Comparison of ENCODE assay signal across 4 cellular contexts in the genomic region with DNA sequence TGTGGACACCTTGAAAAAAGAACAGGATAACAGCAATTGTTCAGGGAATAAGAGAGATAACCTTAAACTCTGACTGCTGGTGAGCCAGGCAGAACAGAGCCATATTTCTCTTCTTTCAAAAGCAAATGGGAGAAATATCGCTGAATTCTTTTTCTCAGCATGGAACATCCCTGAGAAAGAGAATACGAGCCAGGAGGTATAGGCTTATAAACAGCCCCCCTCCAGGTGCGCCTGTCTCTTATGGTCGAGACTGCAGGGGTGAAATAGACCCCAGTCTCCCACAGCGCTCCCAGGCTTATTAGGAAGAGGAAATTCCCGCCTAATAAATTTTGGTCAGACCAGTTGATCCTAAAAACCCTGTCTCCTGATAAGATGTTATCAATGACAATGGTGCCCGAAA. TPM values are rescaled to one million over a fixed set of nuclear protein-coding genes. Genes with fewer than 3 reads are reported as not detected.
"Had no signal": no experiment of that assay in that cellular context is flagged by ENCODE, and none has a peak within 500 bp of the region (broad histone marks: within the 10 kb centered on the region; RNA-seq: fewer than 3 reads in every experiment).

No MANE protein-coding gene starts in this region.

RNA-seq across cellular contexts. Expression of a gene that starts 4.8 kb away (rescaled TPM):
- total RNA-seq: M059J, Right ventricle myocardium superior, SJSA1 had no signal
- polyA plus RNA-seq: SK-N-SH had no signal
